15 cellular contexts compared by ENCODE assay signal in genomic region chr22:45888221-45889092, GRCh38.
A peak's percentile ranks its signal among the peaks of the same experiment; 100 is the strongest.
DNase-seq lines count a peak whose midpoint lies in the region; ATAC-seq, FAIRE-seq and TF ChIP-seq lines count a peak whose summit lies in the region.
"Had no signal": no experiment of that assay in that cellular context is flagged by ENCODE, and none has a peak within 500 bp of the region (broad histone marks: within the 10 kb centered on the region; RNA-seq: fewer than 3 reads in every experiment).

No MANE protein-coding gene starts in this region.

- H3K4me3 Mint-ChIP-seq in Calu3 (ENCODE audit: low read depth, unreplicated experiment) = no peak overlapping the region
- H3K4me3 Mint-ChIP-seq in WTC11 = no peak overlapping the region

- H3K4me3 ChIP-seq in HepG2 (replicated peaks in 1 of 3; ENCODE audit: insufficient read depth in 1 of 3, low read depth in 2 of 3, low read length in 3 of 3) = no peak overlapping the region
- no peak overlapping the region for H3K4me3 ChIP-seq in psoas muscle
- H3K4me3 ChIP-seq: BLaER1 treated with 17β-estradiol and CSF1 and Interleukin-3, amounts not matched to agents 10 nM and 100 nM; Peyer's patch; SJCRH30 had no signal

- no peak overlapping the region for H2AFZ ChIP-seq in HepG2 (ENCODE audit: low read length)

- no peaks in the 10 kb centered on the region for H3K79me2 ChIP-seq in HepG2 (ENCODE audit: insufficient read depth, low read length)

- H3K27me3 ChIP-seq in HepG2 (ENCODE audit: control insufficient read depth in 1 of 2, insufficient read depth in 2 of 2, low read length in 2 of 2) (peaks cover 14 to 62% of the 10 kb centered on the region in 2 experiments), psoas muscle (ENCODE audit: insufficient read depth in 3 of 3, low read length in 2 of 3) (peaks cover 0 to 73% (median 13%) of the 10 kb centered on the region in 3 donors)
- H3K27me3 ChIP-seq: Peyer's patch, SJCRH30 had no signal

- TF ChIP-seq CTCF in Calu3 (IDR thresholded peaks at IDR 0.05; ENCODE audit: unreplicated experiment) (no peak), WTC11 (IDR thresholded peaks at IDR 0.05) (no peak), HepG2 (CRISPR knock-in tag; IDR thresholded peaks at IDR 0.05) (no peak), psoas muscle (IDR thresholded peaks at IDR 0.05) (no peak)

- H3K4me2 ChIP-seq in HepG2 (ENCODE audit: low read depth, low read length) = no peak overlapping the region

- peaks cover 17% of the 10 kb centered on the region for H3K36me3 Mint-ChIP-seq in Calu3 (ENCODE audit: insufficient read depth, unreplicated experiment)
- no peaks in the 10 kb centered on the region for H3K36me3 Mint-ChIP-seq in WTC11
- H3K36me3 Mint-ChIP-seq: IgD-negative memory B cell had no signal

- no peak overlapping the region for H3K9ac ChIP-seq in HepG2 (ENCODE audit: insufficient read depth, low read depth, low read length)
- H3K9ac ChIP-seq: BLaER1 treated with 17β-estradiol and CSF1 and Interleukin-3, amounts not matched to agents 10 nM and 100 nM had no signal

- no peaks in the 10 kb centered on the region for H3K36me3 ChIP-seq in HepG2 (replicated peaks in 1 of 2; ENCODE audit: control insufficient read depth in 1 of 2, insufficient read depth in 2 of 2, low read length in 2 of 2)
- no peaks in the 10 kb centered on the region for H3K36me3 ChIP-seq in psoas muscle (ENCODE audit: insufficient read depth in 1 of 2, low read depth in 1 of 2)
- H3K36me3 ChIP-seq: BLaER1 treated with 17β-estradiol and CSF1 and Interleukin-3, amounts not matched to agents 10 nM and 100 nM; Peyer's patch; SJCRH30 had no signal

- in situ Hi-C loops in HepG2 (cut with HindIII; ENCODE audit: extremely low pct_ligation_motif_present, low pct_unique_long_range_greater_than_20kb) = no loop called here

- WGBS in HepG2 (ENCODE audit: low lambda C conversion rate) = 46% methylated on average over 18 of the region's 27 CpGs
- WGBS in psoas muscle, 3 donors = 92 to 95% (median 93%) methylated on average over 27 of the region's 27 CpGs

- no peak for TF ChIP-seq POLR2A in HepG2 (IDR thresholded peaks at IDR 0.05; ENCODE audit: insufficient read depth in 1 of 2, low read depth in 2 of 2, low read length in 2 of 2)

- TF ChIP-seq EP300 in HepG2 (IDR thresholded peaks at IDR 0.05; ENCODE audit: low read depth in 2 of 2, low read length in 2 of 2) (no peak), HepG2 (CRISPR knock-in tag; IDR thresholded peaks at IDR 0.05; ENCODE audit: borderline replicate concordance) (no peak)

- H3K27me3 Mint-ChIP-seq in Calu3 (ENCODE audit: unreplicated experiment) = no peaks in the 10 kb centered on the region
- no peaks in the 10 kb centered on the region for H3K27me3 Mint-ChIP-seq in WTC11 (ENCODE audit: low read depth)

- intact Hi-C loops in Calu3 (cut with micrococcal nuclease; ENCODE audit: unreplicated experiment) (no loop called here), HepG2 (cut with micrococcal nuclease; ENCODE audit: unreplicated experiment) (no loop called here), psoas muscle (cut with DNase I) (loop anchor here in 1 of 2 donors (5.0 kb wide), 1 partner anchor 79 kb away; no protein-coding TSS in a partner anchor)

- no peaks in the 10 kb centered on the region for H3K4me1 ChIP-seq in HepG2 (ENCODE audit: insufficient read depth, low read length)
- no peaks in the 10 kb centered on the region for H3K4me1 ChIP-seq in psoas muscle
- H3K4me1 ChIP-seq: Peyer's patch, SJCRH30 had no signal

- no peak for FAIRE-seq in HepG2 (lab: Jason Lieb, UNC)

- BruUV-seq in Calu3 (replicated peaks; lab: Mats Ljungman, UMichigan) (no TSS peak), HepG2 (replicated peaks; lab: Mats Ljungman, UMichigan) (no TSS peak)

- H3K9me3 ChIP-seq in HepG2 (ENCODE audit: low read length) (no peaks in the 10 kb centered on the region), psoas muscle (no peaks in the 10 kb centered on the region)
- H3K9me3 ChIP-seq: BLaER1 treated with 17β-estradiol and CSF1 and Interleukin-3, amounts not matched to agents 10 nM and 100 nM; Peyer's patch; SJCRH30 had no signal

- H3K27ac Mint-ChIP-seq in Calu3 (ENCODE audit: unreplicated experiment) (peak overlapping the region; percentile 78), WTC11 (no peak overlapping the region)

- no peak for TF ChIP-seq RAD21 in HepG2 (CRISPR knock-in tag; IDR thresholded peaks at IDR 0.05)

- no peaks in the 10 kb centered on the region for H4K20me1 ChIP-seq in HepG2 (ENCODE audit: insufficient read depth, low read length)

- CTCF ChIA-PET in Calu3 (lab: Charles Lee) = interaction anchor here (0.7 kb wide), 1 partner anchor 26 kb away, joined by 3 read pairs; no protein-coding TSS in a partner anchor
- CTCF ChIA-PET in WTC11 (lab: Charles Lee) = no interaction called here
- CTCF ChIA-PET in HepG2 (lab: Yijun Ruan, JAX; ENCODE audit: low intra/inter-chr PET ratio, low total read pairs) = no interaction called here

- H3K9me3 Mint-ChIP-seq in Calu3 (ENCODE audit: low read depth, unreplicated experiment) (no peaks in the 10 kb centered on the region), WTC11 (no peaks in the 10 kb centered on the region)
- H3K9me3 Mint-ChIP-seq: IgD-negative memory B cell had no signal

- H3K4me1 Mint-ChIP-seq in Calu3 (ENCODE audit: low read depth, unreplicated experiment) (peaks cover 28% of the 10 kb centered on the region), WTC11 (no peaks in the 10 kb centered on the region)
- H3K4me1 Mint-ChIP-seq: IgD-negative memory B cell had no signal

- DNase-seq in Calu3 (no peak), WTC11 (ENCODE audit: low spot score) (peak; percentile 5), HepG2 (ENCODE audit: low spot score) (no peak), psoas muscle (peak; percentile 1 to 35), hepatic stellate cell (ENCODE audit: low spot score) (no peak)
- DNase-seq: NCI-H1417, NCI-H2171 treated with DMSO at 0.1 percent for 48 hours, NCI-H510A, NCI-H82, Peyer's patch, SJCRH30 had no signal

- POLR2A ChIA-PET in WTC11 (lab: Charles Lee) (no interaction called here), HepG2 (lab: Yijun Ruan, JAX) (no interaction called here)

- H3K27ac ChIP-seq in HepG2 (ENCODE audit: extremely low read length, insufficient read depth, low read length) (no peak overlapping the region), psoas muscle (no peak overlapping the region)
- H3K27ac ChIP-seq: BLaER1 treated with 17β-estradiol and CSF1 and Interleukin-3, amounts not matched to agents 10 nM and 100 nM; Peyer's patch; SJCRH30 had no signal

- ATAC-seq in WTC11 = no peak
- no peak for ATAC-seq in HepG2
- ATAC-seq in psoas muscle = no peak
- no peak for ATAC-seq in GM21515 (IDR thresholded peaks at IDR 0.05; ENCODE audit: unreplicated experiment)
- no peak for ATAC-seq in HG02763 (IDR thresholded peaks at IDR 0.05; ENCODE audit: unreplicated experiment)

TF ChIP-seq in WTC11, 78 proteins besides CTCF, POLR2A, EP300 and RAD21 (continues in another document):
- no peak for TF ChIP-seq EMX1 (CRISPR knock-in tag; IDR thresholded peaks at IDR 0.05)
- TF ChIP-seq, protein P1, sequence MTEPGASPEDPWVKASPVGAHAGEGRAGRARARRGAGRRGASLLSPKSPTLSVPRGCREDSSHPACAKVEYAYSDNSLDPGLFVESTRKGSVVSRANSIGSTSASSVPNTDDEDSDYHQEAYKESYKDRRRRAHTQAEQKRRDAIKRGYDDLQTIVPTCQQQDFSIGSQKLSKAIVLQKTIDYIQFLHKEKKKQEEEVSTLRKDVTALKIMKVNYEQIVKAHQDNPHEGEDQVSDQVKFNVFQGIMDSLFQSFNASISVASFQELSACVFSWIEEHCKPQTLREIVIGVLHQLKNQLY (CRISPR knock-in tag; IDR thresholded peaks at IDR 0.05) = no peak

TF ChIP-seq in HepG2, 621 proteins besides CTCF, POLR2A, EP300 and RAD21 (continues in another document):
- no peak for TF ChIP-seq ZIK1 (CRISPR knock-in tag; IDR thresholded peaks at IDR 0.05; ENCODE audit: borderline replicate concordance, low read depth)
- no peak for TF ChIP-seq SMC3 (IDR thresholded peaks at IDR 0.05; ENCODE audit: low read length)
- no peak for TF ChIP-seq IRF2 (CRISPR knock-in tag; IDR thresholded peaks at IDR 0.05)
- no peak for TF ChIP-seq BCL3 (CRISPR knock-in tag; IDR thresholded peaks at IDR 0.05)
- TF ChIP-seq DMAP1 (CRISPR knock-in tag; IDR thresholded peaks at IDR 0.05) = no peak

Comparison
In these comparisons a context has a peak if more than half of its experiments do, and no peak if none do; other contexts are left out.
1. DNase-seq: peak in WTC11 (single experiment) and psoas muscle (2 of 2); none in Calu3 (single experiment), HepG2 (single experiment) and hepatic stellate cell (single experiment).